17 cellular contexts compared by ENCODE assay signal in the genomic region with DNA sequence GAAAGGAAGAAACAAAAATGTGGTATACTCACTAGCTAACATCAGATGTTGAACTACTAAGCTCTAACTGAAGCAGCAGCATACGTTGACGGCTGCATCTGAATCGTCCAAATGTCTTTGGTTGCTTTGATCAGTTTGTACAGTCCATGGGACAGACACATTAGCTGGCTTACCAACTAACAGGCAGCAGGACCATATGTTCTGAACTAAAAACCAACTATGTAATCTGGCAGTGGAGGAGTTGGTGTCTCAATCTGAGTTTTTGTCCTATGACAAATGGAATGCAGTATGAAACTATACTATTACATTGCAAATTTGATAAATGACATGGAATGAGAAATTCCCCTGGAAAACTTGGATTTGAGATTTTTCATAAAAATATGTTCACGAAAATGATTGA.
DNase-seq lines count a peak whose midpoint lies in the region; ATAC-seq and TF ChIP-seq lines count a peak whose summit lies in the region.
"Had no signal": no experiment of that assay in that cellular context is flagged by ENCODE, and none has a peak within 500 bp of the region (broad histone marks: within the 10 kb centered on the region; RNA-seq: fewer than 3 reads in every experiment).

No MANE protein-coding gene starts in this region.

- no peak overlapping the region for H3K4ac ChIP-seq in IMR-90 (ENCODE audit: low read depth, low read length)
- H3K4ac ChIP-seq in mesenchymal stem cell (ENCODE audit: low read depth in 1 of 2, low read length in 2 of 2), result no peak overlapping the region

- H4K5ac ChIP-seq in IMR-90 (ENCODE audit: low read depth, low read length), result no peak overlapping the region

- TF ChIP-seq POLR2A in IMR-90 (IDR thresholded peaks at IDR 0.05; ENCODE audit: low read depth, low read length), result no peak

- no TSS peak for BruUV-seq in IMR-90 (replicated peaks; lab: Mats Ljungman, UMichigan)

- in situ Hi-C loops in IMR-90 (cut with MboI; ENCODE audit: low sequenced_read_pairs), result no loop called here

- H4K8ac ChIP-seq in IMR-90 (ENCODE audit: low read depth in 2 of 2, low read length in 2 of 2) (0 out of 4 replicates have a peak overlapping the region, but pooled peaks of 1 of the 2 experiments have one; percentile 0), mesenchymal stem cell (ENCODE audit: low read length) (no peak overlapping the region)

- TF ChIP-seq RAD21 in IMR-90 (IDR thresholded peaks at IDR 0.05; ENCODE audit: low read length), result no peak

- H3K36me3 ChIP-seq in IMR-90 (ENCODE audit: control insufficient read depth, insufficient read depth, low read length) (peaks cover 9% of the 10 kb centered on the region), mesenchymal stem cell (ENCODE audit: control insufficient read depth in 1 of 2, insufficient read depth in 2 of 2, low read depth in 1 of 2, low read length in 2 of 2) (peaks cover 10 to 12% of the 10 kb centered on the region in 2 experiments)

- dilution Hi-C loops in IMR-90 (cut with HindIII; ENCODE audit: low sequenced_read_pairs, unreplicated experiment), result no loop called here

- H3K27me3 ChIP-seq in IMR-90 (ENCODE audit: control insufficient read depth, insufficient read depth, low read length) (no peaks in the 10 kb centered on the region), mesenchymal stem cell (ENCODE audit: control insufficient read depth in 1 of 2, insufficient read depth in 1 of 2, low read length in 2 of 2) (no peaks in the 10 kb centered on the region)

- no peak overlapping the region for H3K56ac ChIP-seq in IMR-90 (ENCODE audit: extremely low read depth, insufficient read depth, low read length)

- H2BK5ac ChIP-seq in IMR-90 (ENCODE audit: low read depth, low read length, poor library complexity, severe bottlenecking) (no peak overlapping the region), mesenchymal stem cell (ENCODE audit: low read depth, low read length, poor library complexity, severe bottlenecking) (no peak overlapping the region)

- ATAC-seq in IMR-90 (ENCODE audit: low read depth), result no peak; the same call in 1 of the 2 replicates
- no peak for ATAC-seq in HG02884 (IDR thresholded peaks at IDR 0.05; ENCODE audit: unreplicated experiment)

- H3K4me1 ChIP-seq in IMR-90 (ENCODE audit: control insufficient read depth, insufficient read depth, low read length) (peaks cover 9% of the 10 kb centered on the region), mesenchymal stem cell (ENCODE audit: control insufficient read depth, insufficient read depth, low read depth, low read length) (no peaks in the 10 kb centered on the region)

- H3K9me3 ChIP-seq in IMR-90 (ENCODE audit: control insufficient read depth, insufficient read depth, low read length) (no peaks in the 10 kb centered on the region), mesenchymal stem cell (ENCODE audit: control insufficient read depth, low read length) (no peaks in the 10 kb centered on the region)
- H3K9me3 ChIP-seq: Caco-2, SK-N-SH had no signal

- H3K9me1 ChIP-seq in IMR-90 (ENCODE audit: insufficient read depth, low read length), result no peaks in the 10 kb centered on the region; the same call in 1 of the 2 replicates

- POLR2A ChIA-PET in IMR-90 (lab: Charles Lee; ENCODE audit: unreplicated experiment), result no interaction called here

- no peak for TF ChIP-seq CTCF in IMR-90 (conservative IDR thresholded peaks at IDR 0.05; ENCODE audit: low read depth, low read length)
- no peak for TF ChIP-seq CTCF in foreskin fibroblast (IDR thresholded peaks at IDR 0.05; ENCODE audit: low read depth, low read length)
- TF ChIP-seq CTCF in GM10266 (IDR thresholded peaks at IDR 0.05; ENCODE audit: control insufficient read depth, insufficient read depth, low read depth, missing control alignments), result no peak
- TF ChIP-seq CTCF in GM20000 (IDR thresholded peaks at IDR 0.05; ENCODE audit: extremely low read depth, missing control alignments), result no peak

- H2BK12ac ChIP-seq in mesenchymal stem cell (ENCODE audit: low read length in 2 of 2), result peak overlapping the region in 1 of 2 experiments; percentile 78

- no peak overlapping the region for H2AK5ac ChIP-seq in IMR-90 (ENCODE audit: low read depth, low read length)
- no peak overlapping the region for H2AK5ac ChIP-seq in mesenchymal stem cell (ENCODE audit: low read length, severe bottlenecking)

- peak; percentile 54 for DNase-seq in AG20443 (ENCODE audit: low spot score)
- peak; percentile 32 for DNase-seq in IMR-90
- DNase-seq in cerebellum (ENCODE audit: low spot score), result peak; percentile 44
- DNase-seq in foreskin fibroblast, result peak; percentile 54 to 82
- no peak for DNase-seq in GM10266 (ENCODE audit: extremely low spot score)
- no peak for DNase-seq in mesenchymal stem cell
- no peak for DNase-seq in GM20000 (ENCODE audit: low spot score)
- DNase-seq: Caco-2, DMS79 treated with DMSO at 0.1 percent for 48 hours, GF-D8, HFFc6, NCI-H1048, NCI-H146, NCI-H2107, NCI-H226, SK-N-SH had no signal

- H3K14ac ChIP-seq in IMR-90 (replicated peaks; ENCODE audit: low read depth, low read length), result no peak overlapping the region
- no peak overlapping the region for H3K14ac ChIP-seq in mesenchymal stem cell (ENCODE audit: low read length in 2 of 2)

- H3K4me3 ChIP-seq in IMR-90 (ENCODE audit: insufficient read depth, low read depth, low read length) (no peak overlapping the region), foreskin fibroblast (ENCODE audit: low read depth in 1 of 2, low read length in 2 of 2) (no peak overlapping the region), mesenchymal stem cell (ENCODE audit: insufficient read depth in 1 of 2, low read depth in 1 of 2, low read length in 2 of 2) (no peak overlapping the region)

- no peak overlapping the region for H4K91ac ChIP-seq in IMR-90 (ENCODE audit: insufficient read depth, low read depth, low read length)
- H4K91ac ChIP-seq in mesenchymal stem cell (ENCODE audit: low read length), result no peak overlapping the region

- H3K27ac ChIP-seq in IMR-90 (ENCODE audit: insufficient read depth, low read length) (no peak overlapping the region), mesenchymal stem cell (ENCODE audit: low read length, poor library complexity, severe bottlenecking) (no peak overlapping the region)

- H2BK20ac ChIP-seq in IMR-90 (ENCODE audit: low read depth, low read length), result no peak overlapping the region

- no peak overlapping the region for H2BK15ac ChIP-seq in IMR-90 (ENCODE audit: low read depth, low read length)
- no peak overlapping the region for H2BK15ac ChIP-seq in mesenchymal stem cell (ENCODE audit: low read depth, poor library complexity, severe bottlenecking)

- no peak overlapping the region for H3K4me2 ChIP-seq in IMR-90 (ENCODE audit: low read depth, low read length)
- H3K4me2 ChIP-seq in mesenchymal stem cell (ENCODE audit: low read length, poor library complexity, severe bottlenecking), result no peak overlapping the region
- H3K4me2 ChIP-seq: SK-N-SH had no signal

- H3K9ac ChIP-seq in IMR-90 (ENCODE audit: low read depth, low read length) (no peak overlapping the region), mesenchymal stem cell (ENCODE audit: low read length) (no peak overlapping the region)
- H3K9ac ChIP-seq: SK-N-SH had no signal

- H3K79me1 ChIP-seq in IMR-90 (ENCODE audit: low read depth in 1 of 2, low read length in 2 of 2), result peaks cover 0 to 4% of the 10 kb centered on the region in 2 experiments; a peak in 1 of 4 replicates
- peaks cover 31% of the 10 kb centered on the region for H3K79me1 ChIP-seq in mesenchymal stem cell (replicated peaks; ENCODE audit: low read length, poor library complexity, severe bottlenecking)

- H2BK120ac ChIP-seq in IMR-90 (ENCODE audit: low read depth, low read length) (no peak overlapping the region), mesenchymal stem cell (ENCODE audit: low read depth, low read length) (no peak overlapping the region)

- H3K23ac ChIP-seq in IMR-90 (ENCODE audit: low read depth, low read length), result no peak overlapping the region
- no peak overlapping the region for H3K23ac ChIP-seq in mesenchymal stem cell (ENCODE audit: low read length in 2 of 2)

- H2AFZ ChIP-seq in IMR-90 (replicated peaks; ENCODE audit: low read length, poor library complexity) (no peak overlapping the region), mesenchymal stem cell (ENCODE audit: low read depth, low read length) (no peak overlapping the region)

- H3K18ac ChIP-seq in IMR-90 (ENCODE audit: low read depth, low read length) (no peak overlapping the region), mesenchymal stem cell (ENCODE audit: low read depth in 1 of 2, low read length in 2 of 2) (peak overlapping the region in 1 of 2 experiments; percentile 40)

- H2AK9ac ChIP-seq in IMR-90 (replicated peaks; ENCODE audit: low read depth, low read length, poor library complexity), result no peak overlapping the region

- H4K20me1 ChIP-seq in IMR-90 (ENCODE audit: insufficient read depth, low read length), result no peaks in the 10 kb centered on the region

- intact Hi-C loops in IMR-90 (cut with micrococcal nuclease), result no loop called here

- CTCF ChIA-PET in IMR-90 (lab: Yijun Ruan, JAX), result interaction anchor here (0.5 kb wide), 1 partner anchor 89 kb away, joined by 3 read pairs; no protein-coding TSS in a partner anchor

- no CpG with 5 or more reads among the region's 4 CpGs for WGBS in IMR-90 (ENCODE audit: extremely low coverage in 2 of 2, insufficient read length in 1 of 2), 2 experiments
- 81% methylated on average over 4 of the region's 4 CpGs for WGBS in mesenchymal stem cell

TF ChIP-seq in IMR-90, 13 proteins besides CTCF, POLR2A, EP300 and RAD21 (continues in another document):
- no peak for TF ChIP-seq FOS (IDR thresholded peaks at IDR 0.05; ENCODE audit: low read depth, low read length)
- no peak for TF ChIP-seq NFE2L2 (IDR thresholded peaks at IDR 0.05; ENCODE audit: low read depth, low read length)
- TF ChIP-seq RFX5 (IDR thresholded peaks at IDR 0.05; ENCODE audit: low read depth, low read length), result no peak
- no peak for TF ChIP-seq CEBPB (IDR thresholded peaks at IDR 0.05; ENCODE audit: low read depth, low read length)
- TF ChIP-seq MAZ (IDR thresholded peaks at IDR 0.05; ENCODE audit: borderline replicate concordance, low read depth, low read length), result no peak
- TF ChIP-seq MXI1 (IDR thresholded peaks at IDR 0.05; ENCODE audit: borderline replicate concordance, low read depth, low read length), result no peak
- no peak for TF ChIP-seq BHLHE40 (IDR thresholded peaks at IDR 0.05; ENCODE audit: low read depth, low read length)
- no peak for TF ChIP-seq USF2 (IDR thresholded peaks at IDR 0.05; ENCODE audit: low read depth, low read length)
- TF ChIP-seq SMC3 (IDR thresholded peaks at IDR 0.05; ENCODE audit: low read depth, low read length), result no peak

Comparison
In these comparisons a context has a peak if more than half of its experiments do, and no peak if none do; other contexts are left out.
1. DNase-seq: peak in AG20443 (single experiment), IMR-90 (single experiment), cerebellum (single experiment) and foreskin fibroblast (2 of 2); none in GM10266 (single experiment), mesenchymal stem cell (single experiment) and GM20000 (single experiment).